In genomic region chr6:46215213-46215612, GRCh38 we compare ENCODE assay signal across 28 cellular contexts. TPM values are rescaled to one million over a fixed set of nuclear protein-coding genes. Genes with fewer than 3 reads are reported as not detected.
"Had no signal": no experiment of that assay in that cellular context is flagged by ENCODE, and none has a peak within 500 bp of the region (broad histone marks: within the 10 kb centered on the region; RNA-seq: fewer than 3 reads in every experiment).

No MANE protein-coding gene starts in this region.

- DNase-seq: activated CD4-positive, alpha-beta memory T cell treated with anti-CD3 and anti-CD28 coated beads, Interleukin-2, amount 10 ng/mL, durations not matched to agents 7 days and 5 days; activated CD4-positive, alpha-beta T cell treated with anti-CD3 and anti-CD28 coated beads for 1 hour; activated CD4-positive, alpha-beta T cell treated with anti-CD3 and anti-CD28 coated beads for 48 hours; activated CD4-positive, CD25-positive, alpha-beta regulatory T cell; activated effector memory CD4-positive, alpha-beta T cell treated with anti-CD3 and anti-CD28 coated beads, Interleukin-2, amount 50 U/mL, for 16 hours; activated naive CD4-positive, alpha-beta T cell; activated naive CD4-positive, alpha-beta T cell treated with anti-CD3 and anti-CD28 coated beads, Interleukin-2, amount 50 U/mL, for 16 hours; activated naive CD8-positive, alpha-beta T cell treated with anti-CD3 and anti-CD28 coated beads for 36 hours; activated T-cell treated with anti-CD3 and anti-CD28 coated beads, Interleukin-2, amount 50 U/mL, for 1 hour; activated T-cell treated with anti-CD3 and anti-CD28 coated beads, Interleukin-2, amount 50 U/mL, for 72 hours; amniotic stem cell; aorta; brain microvascular endothelial cell; central memory CD4-positive, alpha-beta T cell; MM.1S; MV-4-11; NCI-H1092; NCI-H187 treated with DMSO at 0.1 percent for 48 hours; NCI-H2081; NCI-H226; NCI-H446 treated with DMSO at 0.1 percent for 48 hours; NCI-H524; PC-9; Right ventricle myocardium superior; SW 1271; T-helper 1 cell; T-helper 2 cell; T-helper 9 cell had no signal

RNA-seq across cellular contexts. Expression of gene ENPP5, which starts 44.4 kb away (rescaled TPM):
- total RNA-seq: activated CD4-positive, alpha-beta memory T cell treated with anti-CD3 and anti-CD28 coated beads, Interleukin-2, amount 10 ng/mL, durations not matched to agents 7 days and 5 days had no signal
